ENCODE assay signal across 9 cellular contexts in the genomic region with DNA sequence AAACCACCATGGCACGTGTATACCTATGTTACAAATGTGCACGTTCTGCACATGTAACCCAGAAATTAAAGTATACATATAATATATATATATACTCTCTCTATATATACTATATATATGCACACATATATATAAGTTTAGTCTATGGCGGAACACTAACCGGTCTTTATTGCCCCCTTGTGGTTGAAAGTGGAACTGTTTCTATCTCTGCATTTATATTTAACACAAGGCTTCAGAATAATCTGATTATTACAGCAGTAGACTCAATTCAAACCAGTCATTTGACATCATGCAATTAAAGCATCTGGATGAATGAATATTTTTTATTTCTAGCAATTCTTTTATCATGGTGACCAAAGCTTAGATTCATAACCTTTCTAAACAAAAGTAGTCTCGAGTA. TPM values are rescaled to one million over a fixed set of nuclear protein-coding genes. Genes with fewer than 3 reads are reported as not detected.
A peak's percentile ranks its signal among the peaks of the same experiment; 100 is the strongest.
DNase-seq lines count a peak whose midpoint lies in the region; ATAC-seq and TF ChIP-seq lines count a peak whose summit lies in the region.
"Had no signal": no experiment of that assay in that cellular context is flagged by ENCODE, and none has a peak within 500 bp of the region (broad histone marks: within the 10 kb centered on the region; RNA-seq: fewer than 3 reads in every experiment).

No MANE protein-coding gene starts in this region.

- no peaks in the 10 kb centered on the region for H3K4me1 ChIP-seq in uterus
- H3K4me1 ChIP-seq: BLaER1 had no signal

- H3K4me3 ChIP-seq in uterus: no peak overlapping the region
- H3K4me3 ChIP-seq: BLaER1 had no signal

- peak; percentile 68 for ATAC-seq in GM21529 (IDR thresholded peaks at IDR 0.05; ENCODE audit: unreplicated experiment)

- no peaks in the 10 kb centered on the region for H3K27me3 ChIP-seq in uterus
- H3K27me3 ChIP-seq: BLaER1 had no signal

- TF ChIP-seq CTCF in uterus (IDR thresholded peaks at IDR 0.05): peak; percentile 61 to 89 (median 74)

- H3K9me3 ChIP-seq in uterus: no peaks in the 10 kb centered on the region
- H3K9me3 ChIP-seq: BLaER1 had no signal

- peak; percentile 27 for DNase-seq in DMS79 treated with DMSO at 0.1 percent for 48 hours (lab: John Stamatoyannopoulos, UW)
- DNase-seq in DMS79 (lab: John Stamatoyannopoulos, UW): no peak
- DNase-seq in NCI-H2107 (lab: John Stamatoyannopoulos, UW): peak; percentile 56
- peak; percentile 6 for DNase-seq in amniotic stem cell (lab: John Stamatoyannopoulos, UW)
- peak; percentile 19 for DNase-seq in kidney glomerular epithelial cell (lab: John Stamatoyannopoulos, UW)
- peak in 1 of 2 donors; percentile 17 for DNase-seq in uterus
- DNase-seq in effector CD8-positive, alpha-beta T cell (lab: John Stamatoyannopoulos, UW): no peak

- intact Hi-C loops in uterus (cut with DNase I; ENCODE audit: low total_unique reads): loop anchor here (10.0 kb wide), 1 partner anchor 283 kb away; no protein-coding TSS in a partner anchor

- TF ChIP-seq POLR2A in uterus (IDR thresholded peaks at IDR 0.05): no peak

- no peak overlapping the region for H3K27ac ChIP-seq in uterus
- H3K27ac ChIP-seq: BLaER1 had no signal

- H3K36me3 ChIP-seq in uterus: no peaks in the 10 kb centered on the region
- H3K36me3 ChIP-seq: BLaER1 had no signal

RNA-seq across cellular contexts. Expression of a gene that starts 14.6 kb away (rescaled TPM):
- 10 to 100 TPM in 2 of 4 donors, 1 to 10 TPM in 2; 7.2 to 14.9 (median 11.3) TPM for total RNA-seq in uterus

RNA-seq across cellular contexts. Expression of a gene that starts 40.9 kb away (rescaled TPM):
- total RNA-seq in uterus: 10 to 100 TPM in 1 of 4 donors, 1 to 10 TPM in 2, under 1 TPM in 1; 0.88 to 41.0 (median 2.0) TPM

Comparison
In these comparisons a context has a peak if more than half of its experiments do, and no peak if none do; other contexts are left out.
1. DNase-seq: peak in DMS79 treated with DMSO at 0.1 percent for 48 hours (single experiment), NCI-H2107 (single experiment), amniotic stem cell (single experiment) and kidney glomerular epithelial cell (single experiment); none in DMS79 (single experiment) and effector CD8-positive, alpha-beta T cell (single experiment).